In the genomic region with DNA sequence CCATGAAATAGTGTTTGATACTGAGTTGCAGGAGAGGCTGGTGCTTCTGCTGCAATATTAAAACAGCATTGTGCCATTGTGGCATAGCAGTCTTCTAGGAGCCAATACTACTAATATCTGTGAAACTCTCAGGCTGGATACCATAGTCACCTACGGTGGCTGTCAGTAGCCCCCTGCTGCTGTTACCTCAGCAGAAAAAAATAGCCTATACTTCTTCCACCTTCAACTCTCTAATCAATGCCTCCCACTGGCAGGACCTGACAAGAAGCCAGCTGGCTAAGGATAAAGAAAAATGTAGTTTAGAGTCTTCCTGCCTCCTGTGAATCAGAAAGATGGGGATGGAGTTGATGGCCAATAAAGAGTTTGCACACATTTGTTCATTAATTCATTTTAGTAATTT, we compare ENCODE assay signal across 4 cellular contexts.
"Had no signal": no experiment of that assay in that cellular context is flagged by ENCODE, and none has a peak within 500 bp of the region (broad histone marks: within the 10 kb centered on the region; RNA-seq: fewer than 3 reads in every experiment).

No MANE protein-coding gene starts in this region.

- DNase-seq: H9, HCEC 1CT, IMR-90 had no signal

- H3K4me3 ChIP-seq: GM23338 had no signal

- H3K4me2 ChIP-seq: GM23338 had no signal
